In genomic region chr16:23836404-23837291, GRCh38 we compare ENCODE assay signal across 9 cellular contexts. TPM values are rescaled to one million over a fixed set of nuclear protein-coding genes. Genes with fewer than 3 reads are reported as not detected.
A peak's percentile ranks its signal among the peaks of the same experiment; 100 is the strongest.
DNase-seq lines count a peak whose midpoint lies in the region; ATAC-seq and TF ChIP-seq lines count a peak whose summit lies in the region.
"Had no signal": no experiment of that assay in that cellular context is flagged by ENCODE, and none has a peak within 500 bp of the region (broad histone marks: within the 10 kb centered on the region; RNA-seq: fewer than 3 reads in every experiment).

No MANE protein-coding gene starts in this region.

- no peak overlapping the region for H3K27ac ChIP-seq in SJSA1
- H3K27ac ChIP-seq: epithelial cell of prostate had no signal

- peak overlapping the region; percentile 84 for H3K27ac Mint-ChIP-seq in activated naive CD8-positive, alpha-beta T cell treated with anti-CD3 and anti-CD28 coated beads for 36 hours
- peak overlapping the region; percentile 85 for H3K27ac Mint-ChIP-seq in stimulated activated naive CD8-positive, alpha-beta T cell treated with anti-CD3 and anti-CD28 coated beads, Interleukin-15, Interleukin-2, amounts not matched to agents 100 ng/mL and 50 ng/mL, for 24 hours

- no peaks in the 10 kb centered on the region for H3K27me3 Mint-ChIP-seq in activated naive CD8-positive, alpha-beta T cell treated with anti-CD3 and anti-CD28 coated beads for 36 hours
- no peaks in the 10 kb centered on the region for H3K27me3 Mint-ChIP-seq in stimulated activated naive CD8-positive, alpha-beta T cell treated with anti-CD3 and anti-CD28 coated beads, Interleukin-15, Interleukin-2, amounts not matched to agents 100 ng/mL and 50 ng/mL, for 24 hours

- H3K4me1 ChIP-seq in SJSA1 (replicated peaks) = peaks cover 23% of the 10 kb centered on the region

- TF ChIP-seq POLR2A in lower leg skin (IDR thresholded peaks at IDR 0.05) = no peak

- 3% methylated on average over 39 to 43 of the region's 62 CpGs for WGBS in lower leg skin, 2 donors

- H3K4me3 ChIP-seq in SJSA1 (peak overlapping the region; percentile 40), lower leg skin (ENCODE audit: low read depth, poor library complexity, severe bottlenecking) (peak overlapping the region; percentile 24)

- intact Hi-C loops in lower leg skin (cut with DNase I; ENCODE audit: low total_unique reads) = no loop called here

- DNase-seq in CMK (ENCODE audit: low read depth) (peak; percentile 49), SJSA1 (ENCODE audit: low read depth in 1 of 2, low spot score in 2 of 2) (peak in 1 of 2 experiments; percentile 15), lower leg skin (ENCODE audit: low spot score in 2 of 2) (no peak), NCI-H2196 treated with DMSO at 0.1 percent for 48 hours (lab: John Stamatoyannopoulos, UW; ENCODE audit: unreplicated experiment) (no peak)
- peak; percentile 69 for DNase-seq in activated naive CD8-positive, alpha-beta T cell treated with anti-CD3 and anti-CD28 coated beads for 36 hours

- no peak for TF ChIP-seq CTCF in lower leg skin (IDR thresholded peaks at IDR 0.05)

- H3K9me3 ChIP-seq in SJSA1 (replicated peaks) = no peaks in the 10 kb centered on the region

- H3K36me3 ChIP-seq in SJSA1 = no peaks in the 10 kb centered on the region

- peak overlapping the region; percentile 94 for H3K4me3 Mint-ChIP-seq in activated naive CD8-positive, alpha-beta T cell treated with anti-CD3 and anti-CD28 coated beads for 36 hours
- peak overlapping the region; percentile 94 for H3K4me3 Mint-ChIP-seq in stimulated activated naive CD8-positive, alpha-beta T cell treated with anti-CD3 and anti-CD28 coated beads, Interleukin-15, Interleukin-2, amounts not matched to agents 100 ng/mL and 50 ng/mL, for 24 hours

- no peaks in the 10 kb centered on the region for H3K9me3 Mint-ChIP-seq in activated naive CD8-positive, alpha-beta T cell treated with anti-CD3 and anti-CD28 coated beads for 36 hours
- no peaks in the 10 kb centered on the region for H3K9me3 Mint-ChIP-seq in stimulated activated naive CD8-positive, alpha-beta T cell treated with anti-CD3 and anti-CD28 coated beads, Interleukin-15, Interleukin-2, amounts not matched to agents 100 ng/mL and 50 ng/mL, for 24 hours

- H3K36me3 Mint-ChIP-seq in activated naive CD8-positive, alpha-beta T cell treated with anti-CD3 and anti-CD28 coated beads for 36 hours = peaks cover 33% of the 10 kb centered on the region
- H3K36me3 Mint-ChIP-seq in stimulated activated naive CD8-positive, alpha-beta T cell treated with anti-CD3 and anti-CD28 coated beads, Interleukin-15, Interleukin-2, amounts not matched to agents 100 ng/mL and 50 ng/mL, for 24 hours (ENCODE audit: low read depth) = peaks cover 30% of the 10 kb centered on the region

- peaks cover 23% of the 10 kb centered on the region for H3K27me3 ChIP-seq in SJSA1 (replicated peaks)

- peaks cover 55% of the 10 kb centered on the region for H3K4me1 Mint-ChIP-seq in activated naive CD8-positive, alpha-beta T cell treated with anti-CD3 and anti-CD28 coated beads for 36 hours
- peaks cover 65% of the 10 kb centered on the region for H3K4me1 Mint-ChIP-seq in stimulated activated naive CD8-positive, alpha-beta T cell treated with anti-CD3 and anti-CD28 coated beads, Interleukin-15, Interleukin-2, amounts not matched to agents 100 ng/mL and 50 ng/mL, for 24 hours (ENCODE audit: low read depth)

- ATAC-seq in GM21825 (IDR thresholded peaks at IDR 0.05; ENCODE audit: unreplicated experiment) (peak; percentile 28), HG03159 (IDR thresholded peaks at IDR 0.05; ENCODE audit: unreplicated experiment) (no peak)

RNA-seq across cellular contexts. Expression of gene PRKCB, which starts 0.9 kb away (rescaled TPM):
- 1.8 and 4.2 TPM in 2 replicates for total RNA-seq in SJSA1 (2014; rRNA removed; shearing (Covaris generic))
- total RNA-seq in activated naive CD8-positive, alpha-beta T cell treated with anti-CD3 and anti-CD28 coated beads for 36 hours = 10 to 100 TPM; 75.8 to 82.6 TPM
- 10 to 100 TPM in 2 of 4 donors, 1 to 10 TPM in 2; 7.4 to 21.6 (median 12.9) TPM for total RNA-seq in lower leg skin

Comparison
In these comparisons a context has a peak if more than half of its experiments do, and no peak if none do; other contexts are left out.
1. DNase-seq: peak in CMK (single experiment) and activated naive CD8-positive, alpha-beta T cell treated with anti-CD3 and anti-CD28 coated beads for 36 hours (single experiment); none in lower leg skin (0 of 2) and NCI-H2196 treated with DMSO at 0.1 percent for 48 hours (single experiment).